8 cellular contexts compared by ENCODE assay signal in the genomic region with DNA sequence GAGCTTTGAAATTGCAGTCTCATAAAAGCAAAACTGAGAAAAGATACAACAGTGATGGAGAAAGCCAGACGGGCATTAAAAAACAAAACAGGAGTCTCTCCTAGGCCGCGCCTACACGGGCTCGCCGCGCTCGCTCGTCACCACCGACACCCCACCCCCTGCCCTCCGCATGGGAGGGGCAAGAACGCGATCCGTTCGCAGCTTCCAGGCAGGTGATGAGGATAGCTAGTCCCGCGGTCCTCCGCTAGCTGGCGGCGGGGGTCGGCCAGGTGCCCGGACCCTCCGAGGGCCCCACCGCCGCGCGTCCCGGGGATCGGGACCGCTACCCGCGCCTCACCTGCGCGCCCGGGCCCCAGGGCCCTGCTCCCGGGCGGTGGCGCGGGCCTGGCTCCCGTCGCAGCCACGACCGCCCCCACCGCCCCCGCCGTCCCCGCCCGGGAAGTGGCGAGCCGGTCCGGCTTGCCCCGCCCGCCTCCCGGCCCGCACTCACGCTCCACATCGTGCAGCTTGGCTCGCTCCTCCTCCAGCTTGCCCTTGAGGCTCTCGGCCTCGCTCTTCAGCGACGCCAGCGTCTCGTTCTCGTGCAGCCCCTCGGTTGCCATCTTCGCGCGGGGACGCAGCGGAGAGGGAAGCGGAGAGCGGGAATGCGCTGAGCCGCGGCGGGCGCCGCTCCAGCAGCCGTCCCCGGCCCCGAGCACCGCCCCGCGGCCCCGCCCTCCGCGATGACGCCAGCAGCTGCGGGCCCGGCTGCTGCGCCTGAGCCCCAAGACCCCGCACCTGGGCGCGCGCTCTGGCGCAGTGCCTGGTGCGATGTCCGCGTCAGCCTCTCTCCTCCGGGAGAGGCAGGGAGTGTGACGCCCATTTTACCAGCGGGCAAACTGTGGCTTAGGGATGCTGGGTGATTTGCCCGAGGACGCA. TPM values are rescaled to one million over a fixed set of nuclear protein-coding genes. Genes with fewer than 3 reads are reported as not detected.
A peak's percentile ranks its signal among the peaks of the same experiment; 100 is the strongest.
DNase-seq lines count a peak whose midpoint lies in the region; ATAC-seq, FAIRE-seq and TF ChIP-seq lines count a peak whose summit lies in the region.

No MANE protein-coding gene starts in this region.

- 0 to 1% (median 1%) methylated on average over 57 to 105 of the region's 105 CpGs for WGBS in psoas muscle, 3 donors

- peak; percentile 82 for ATAC-seq in HG02678 (IDR thresholded peaks at IDR 0.05; ENCODE audit: unreplicated experiment)
- ATAC-seq in left ventricle myocardium superior = peak; percentile 94
- peak; percentile 74 to 85 (median 79) for ATAC-seq in psoas muscle

- no peaks in the 10 kb centered on the region for H3K36me3 ChIP-seq in psoas muscle (ENCODE audit: insufficient read depth in 1 of 2, low read depth in 1 of 2)

- peaks cover 0 to 31% (median 2%) of the 10 kb centered on the region in 3 donors for H3K27me3 ChIP-seq in psoas muscle (ENCODE audit: insufficient read depth in 3 of 3, low read length in 2 of 3)

- FAIRE-seq in GM12892 (lab: Jason Lieb, UNC) (peak; percentile 97), urothelium cell line (lab: Jason Lieb, UNC) (peak; percentile 52)

- H3K9me3 ChIP-seq in psoas muscle = no peaks in the 10 kb centered on the region

- intact Hi-C loops in left ventricle myocardium superior (cut with micrococcal nuclease) (loop anchor here (5.0 kb wide), 1 partner anchor 48 kb away; no protein-coding TSS in a partner anchor), psoas muscle (cut with DNase I) (loop anchor here (5.0 kb wide), 1 partner anchor 48 kb away; no protein-coding TSS in a partner anchor)

- DNase-seq in GM12892 (ENCODE audit: insufficient read length) = peak; percentile 86
- DNase-seq in NCI-H128 (lab: John Stamatoyannopoulos, UW; ENCODE audit: unreplicated experiment) = peak; percentile 60
- DNase-seq in T follicular helper cell (ENCODE audit: low read depth) = peak; percentile 86
- DNase-seq in amygdala (lab: John Stamatoyannopoulos, UW) = peak in 52 of 56 donors; percentile 15 to 93 (median 60)
- peak; percentile 89 for DNase-seq in left ventricle myocardium superior
- DNase-seq in psoas muscle = peak; percentile 78 to 84
- DNase-seq in urothelium cell line (ENCODE audit: low spot score) = peak; percentile 91

- TF ChIP-seq CTCF in psoas muscle (IDR thresholded peaks at IDR 0.05) = no peak

- peak; percentile 80 for TF ChIP-seq POLR2A in GM12892 (IDR thresholded peaks at IDR 0.05; ENCODE audit: low read depth, low read length)

- H3K4me1 ChIP-seq in psoas muscle = no peaks in the 10 kb centered on the region

- peak overlapping the region; percentile 55 for H3K27ac ChIP-seq in psoas muscle

- peak overlapping the region; percentile 82 for H3K4me3 ChIP-seq in psoas muscle

RNA-seq across cellular contexts. Expression of gene GNB5, which starts 11.7 kb away (rescaled TPM):
- 13.8 TPM for polyA plus RNA-seq in GM12892 (2012; ENCODE audit: missing spikeins)
- total RNA-seq in left ventricle myocardium superior (10.1 TPM), psoas muscle (1 to 10 TPM; 1.1 to 2.5 (median 1.4) TPM)
- 1 to 10 TPM in 2 of 3 donors, under 1 TPM in 1; 0.86 to 1.5 (median 1.3) TPM for polyA plus RNA-seq in psoas muscle

Comparison
In these comparisons a context has a peak if more than half of its experiments do, and no peak if none do; other contexts are left out.
1. Peak in every context shown above with its lines: DNase-seq, ATAC-seq, H3K4me3 ChIP-seq and H3K27ac ChIP-seq.